In genomic region chr6:155250701-155251381, GRCh38 we compare ENCODE assay signal across 1 cellular context.
TF ChIP-seq lines count a peak whose summit lies in the region.

No MANE protein-coding gene starts in this region.

TF ChIP-seq in endothelial cell of umbilical vein, 7 proteins besides CTCF, POLR2A, EP300 and RAD21:
- no peak for TF ChIP-seq MYC (IDR thresholded peaks at IDR 0.05; ENCODE audit: low read depth, low read length)
